17 cellular contexts compared by ENCODE assay signal in the genomic region with DNA sequence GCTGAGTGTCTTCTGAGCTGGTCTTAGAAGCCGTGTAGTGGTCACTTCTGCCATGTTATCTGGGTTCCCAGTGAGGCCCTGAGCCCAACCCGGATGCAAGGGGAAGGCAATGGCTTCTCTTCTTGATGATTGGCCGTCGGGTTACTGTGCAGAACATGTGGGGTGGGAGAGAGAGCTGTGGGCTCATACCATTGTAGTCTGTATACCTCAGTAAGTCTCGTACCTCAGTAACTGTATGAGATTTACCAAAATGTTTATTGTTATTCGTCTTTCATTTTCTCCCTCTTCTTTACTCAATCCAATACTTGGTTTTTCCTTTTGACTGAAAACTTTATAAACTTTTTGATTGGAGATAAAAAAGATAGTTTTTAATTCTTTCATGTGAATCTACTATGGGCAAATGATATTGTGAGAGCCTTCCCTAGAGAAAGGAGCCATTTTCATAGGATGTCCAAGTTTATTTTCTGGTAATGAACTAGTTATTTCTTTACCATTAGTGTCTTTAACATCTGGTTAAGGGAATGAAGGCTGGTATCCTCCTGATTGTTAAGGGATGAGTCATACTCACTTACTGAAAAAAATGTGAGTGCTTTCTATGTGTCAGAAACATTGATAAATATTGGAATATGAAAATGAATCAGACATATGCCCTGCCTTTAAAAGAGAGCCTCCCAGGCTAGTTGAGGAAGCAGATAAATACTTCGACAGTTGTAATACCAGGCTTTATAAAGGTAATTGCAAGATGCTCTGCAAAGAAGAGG.
DNase-seq lines count a peak whose midpoint lies in the region; FAIRE-seq and TF ChIP-seq lines count a peak whose summit lies in the region.
"Had no signal": no experiment of that assay in that cellular context is flagged by ENCODE, and none has a peak within 500 bp of the region (broad histone marks: within the 10 kb centered on the region; RNA-seq: fewer than 3 reads in every experiment).

No MANE protein-coding gene starts in this region.

- FAIRE-seq in small intestine (lab: Jason Lieb, UNC): no peak
- FAIRE-seq: H1 had no signal

- 86% methylated on average over 7 of the region's 7 CpGs for WGBS in SK-N-SH (ENCODE audit: low lambda C conversion rate)
- 73 to 90% (median 87%) methylated on average over 7 of the region's 7 CpGs for WGBS in small intestine, 3 donors

- CTCF ChIA-PET in SK-N-SH (lab: Yijun Ruan, JAX) (no interaction called here), GM10248 (lab: Yijun Ruan, JAX) (no interaction called here)

- no peak overlapping the region for H3K4me3 ChIP-seq in SK-N-SH (ENCODE audit: low read depth in 2 of 2, low read length in 1 of 2)
- H3K4me3 ChIP-seq in fibroblast of lung (replicated peaks in 1 of 4; ENCODE audit: control extremely low read depth in 1 of 4, insufficient read depth in 1 of 4, low read depth in 3 of 4, low read length in 4 of 4): no peak overlapping the region
- H3K4me3 ChIP-seq in small intestine (ENCODE audit: low read depth in 1 of 2, low read length in 2 of 2): no peak overlapping the region
- H3K4me3 ChIP-seq: suprapubic skin had no signal

- H3K9ac ChIP-seq in SK-N-SH (no peak overlapping the region), fibroblast of lung (ENCODE audit: insufficient read depth, low read length) (no peak overlapping the region)

- H3K36me3 ChIP-seq in SK-N-SH (replicated peaks in 1 of 2; ENCODE audit: control insufficient read depth in 1 of 2, insufficient read depth in 2 of 2, low read length in 1 of 2): peaks cover 0 to 6% of the 10 kb centered on the region in 2 experiments
- no peaks in the 10 kb centered on the region for H3K36me3 ChIP-seq in fibroblast of lung (ENCODE audit: control insufficient read depth, insufficient read depth, low read length)
- H3K36me3 ChIP-seq in small intestine (ENCODE audit: control insufficient read depth in 2 of 2, insufficient read depth in 2 of 2, low read length in 2 of 2): no peaks in the 10 kb centered on the region
- H3K36me3 ChIP-seq: neutrophil, suprapubic skin had no signal

- H4K20me1 ChIP-seq in SK-N-SH (ENCODE audit: insufficient read depth) (no peaks in the 10 kb centered on the region), fibroblast of lung (ENCODE audit: control insufficient read depth, extremely low read depth, insufficient read depth, low read length) (no peaks in the 10 kb centered on the region)

- H3K9me3 ChIP-seq in SK-N-SH: no peaks in the 10 kb centered on the region
- H3K9me3 ChIP-seq in fibroblast of lung (ENCODE audit: control insufficient read depth, insufficient read depth, low read depth, low read length): no peaks in the 10 kb centered on the region
- H3K9me3 ChIP-seq in small intestine (ENCODE audit: control insufficient read depth, low read depth): peaks cover 1% of the 10 kb centered on the region
- H3K9me3 ChIP-seq: neutrophil, suprapubic skin had no signal

- H3K4me1 ChIP-seq in SK-N-SH (ENCODE audit: control insufficient read depth in 1 of 2, insufficient read depth in 2 of 2, low read depth in 1 of 2, low read length in 1 of 2): peaks cover 14 to 27% of the 10 kb centered on the region in 2 experiments
- peaks cover 20% of the 10 kb centered on the region for H3K4me1 ChIP-seq in fibroblast of lung (ENCODE audit: control insufficient read depth, extremely low read depth, insufficient read depth, low read length)
- no peaks in the 10 kb centered on the region for H3K4me1 ChIP-seq in small intestine (ENCODE audit: control insufficient read depth in 2 of 2, insufficient read depth in 1 of 2, low read depth in 1 of 2, low read length in 1 of 2)

- H3F3A ChIP-seq in SK-N-SH (replicated peaks; ENCODE audit: insufficient read depth): peaks cover 20% of the 10 kb centered on the region

- TF ChIP-seq CTCF in SK-N-SH (IDR thresholded peaks at IDR 0.05) (no peak), fibroblast of lung (conservative IDR thresholded peaks at IDR 0.05 in 1 of 2, IDR thresholded peaks at IDR 0.05 in 1 of 2; ENCODE audit: low read depth in 1 of 2, low read length in 2 of 2) (no peak), GM10248 (IDR thresholded peaks at IDR 0.05; ENCODE audit: control extremely low read depth, extremely low read depth, low read depth, missing control alignments) (no peak)

- H2AFZ ChIP-seq in SK-N-SH (ENCODE audit: low read depth) (no peak overlapping the region), fibroblast of lung (ENCODE audit: low read length) (no peak overlapping the region)

- peak overlapping the region; percentile 72 to 77; a peak in 2 of 4 replicates for H3K27ac ChIP-seq in SK-N-SH (ENCODE audit: low read depth in 2 of 2, low read length in 1 of 2)
- peak overlapping the region; percentile 53 for H3K27ac ChIP-seq in fibroblast of lung (ENCODE audit: insufficient read depth, low read length)
- no peak overlapping the region for H3K27ac ChIP-seq in small intestine (ENCODE audit: low read depth in 1 of 2, low read length in 1 of 2)
- H3K27ac ChIP-seq: neutrophil, suprapubic skin had no signal

- H3K79me2 ChIP-seq in SK-N-SH (ENCODE audit: insufficient read depth) (no peaks in the 10 kb centered on the region), fibroblast of lung (ENCODE audit: control insufficient read depth, insufficient read depth, low read length) (no peaks in the 10 kb centered on the region)

- no peaks in the 10 kb centered on the region for H3K9me2 ChIP-seq in SK-N-SH

- peak; percentile 26 to 72; a peak in 2 of 4 replicates for TF ChIP-seq EP300 in SK-N-SH (IDR thresholded peaks at IDR 0.05; ENCODE audit: borderline replicate concordance in 1 of 2, low read depth in 1 of 2, low read length in 1 of 2)

- TF ChIP-seq RAD21 in SK-N-SH (IDR thresholded peaks at IDR 0.05; ENCODE audit: low read length): no peak

- POLR2A ChIA-PET in SK-N-SH (lab: Yijun Ruan, JAX): no interaction called here
- POLR2A ChIA-PET in GM10248 (lab: Yijun Ruan, JAX): no interaction called here

- H3K4me2 ChIP-seq in SK-N-SH (no peak overlapping the region), fibroblast of lung (ENCODE audit: extremely low read depth, insufficient read depth, low read length) (no peak overlapping the region)

- DNase-seq in HCEC 1CT (peak; percentile 85), SK-N-SH (no peak), fibroblast of lung (ENCODE audit: low read depth in 2 of 2) (peak; percentile 43 to 58), small intestine (peak; percentile 11), GM10248 (ENCODE audit: extremely low spot score) (no peak), NCI-H510A (lab: John Stamatoyannopoulos, UW) (no peak)
- no peak for DNase-seq in activated naive CD4-positive, alpha-beta T cell treated with anti-CD3 and anti-CD28 coated beads, Interleukin-2, amount 50 U/mL, for 16 hours
- DNase-seq: CD4-positive, CD25-positive, alpha-beta regulatory T cell; central memory CD4-positive, alpha-beta T cell; islet precursor cell; NCI-H1092 treated with DMSO at 0.1 percent for 48 hours; right cardiac atrium; Right ventricle myocardium superior; stimulated activated CD4-positive, alpha-beta T cell treated with anti-CD3 and anti-CD28 coated beads, Interleukin-1b, Interleukin-23, amount 100 ng/mL, for 48 hours had no signal

- H3K27me3 ChIP-seq in SK-N-SH (ENCODE audit: insufficient read depth): no peaks in the 10 kb centered on the region
- H3K27me3 ChIP-seq in fibroblast of lung (ENCODE audit: control insufficient read depth, insufficient read depth, low read length): no peaks in the 10 kb centered on the region
- H3K27me3 ChIP-seq in small intestine (ENCODE audit: control insufficient read depth in 2 of 2, insufficient read depth in 2 of 2, low read length in 2 of 2): no peaks in the 10 kb centered on the region
- H3K27me3 ChIP-seq: suprapubic skin had no signal

TF ChIP-seq in SK-N-SH, 30 proteins besides CTCF, POLR2A, EP300 and RAD21:
- TF ChIP-seq FOSL2 (IDR thresholded peaks at IDR 0.05; ENCODE audit: borderline replicate concordance, low read depth) (peak; percentile 75; the same call in 1 of the 2 replicates), TAF1 (IDR thresholded peaks at IDR 0.05; ENCODE audit: borderline replicate concordance, low read depth, low read length) (no peak), POLR2AphosphoS5 (IDR thresholded peaks at IDR 0.05; ENCODE audit: low read depth, low read length) (no peak), NFIC (IDR thresholded peaks at IDR 0.05; ENCODE audit: borderline replicate concordance) (0 out of 2 replicates have a peak, but pooled peaks have one; percentile 41), JUND (IDR thresholded peaks at IDR 0.05) (peak; percentile 67; the same call in 1 of the 2 replicates), RCOR1 (IDR thresholded peaks at IDR 0.05; ENCODE audit: low read length) (no peak), FOXJ3 (CRISPR knock-in tag; IDR thresholded peaks at IDR 0.05) (no peak), SMC3 (IDR thresholded peaks at IDR 0.05; ENCODE audit: low read depth, low read length) (no peak), TCF12 (IDR thresholded peaks at IDR 0.05) (peak; percentile 76), MEF2A (IDR thresholded peaks at IDR 0.05; ENCODE audit: borderline replicate concordance, low read depth) (no peak)
- TF ChIP-seq, protein P1, sequence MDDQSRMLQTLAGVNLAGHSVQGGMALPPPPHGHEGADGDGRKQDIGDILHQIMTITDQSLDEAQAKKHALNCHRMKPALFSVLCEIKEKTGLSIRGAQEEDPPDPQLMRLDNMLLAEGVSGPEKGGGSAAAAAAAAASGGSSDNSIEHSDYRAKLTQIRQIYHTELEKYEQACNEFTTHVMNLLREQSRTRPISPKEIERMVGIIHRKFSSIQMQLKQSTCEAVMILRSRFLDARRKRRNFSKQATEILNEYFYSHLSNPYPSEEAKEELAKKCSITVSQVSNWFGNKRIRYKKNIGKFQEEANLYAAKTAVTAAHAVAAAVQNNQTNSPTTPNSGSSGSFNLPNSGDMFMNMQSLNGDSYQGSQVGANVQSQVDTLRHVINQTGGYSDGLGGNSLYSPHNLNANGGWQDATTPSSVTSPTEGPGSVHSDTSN (IDR thresholded peaks at IDR 0.05): peak; percentile 83
- TF ChIP-seq, protein P2, sequence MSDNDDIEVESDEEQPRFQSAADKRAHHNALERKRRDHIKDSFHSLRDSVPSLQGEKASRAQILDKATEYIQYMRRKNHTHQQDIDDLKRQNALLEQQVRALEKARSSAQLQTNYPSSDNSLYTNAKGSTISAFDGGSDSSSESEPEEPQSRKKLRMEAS (IDR thresholded peaks at IDR 0.05; ENCODE audit: low read depth): 0 out of 2 replicates have a peak, but pooled peaks have one; percentile 22
TF ChIP-seq in SK-N-SH: peak in this region for 6.

Comparison
In these comparisons a context has a peak if more than half of its experiments do, and no peak if none do; other contexts are left out.
1. DNase-seq: peak in HCEC 1CT (single experiment), fibroblast of lung (2 of 2) and small intestine (single experiment); none in SK-N-SH (single experiment), GM10248 (single experiment), NCI-H510A (single experiment) and activated naive CD4-positive, alpha-beta T cell treated with anti-CD3 and anti-CD28 coated beads, Interleukin-2, amount 50 U/mL, for 16 hours (single experiment).
2. H3K27ac ChIP-seq: peak in SK-N-SH (2 of 2) and fibroblast of lung (single experiment); none in small intestine (0 of 2).